11 cellular contexts compared by ENCODE assay signal in the genomic region with DNA sequence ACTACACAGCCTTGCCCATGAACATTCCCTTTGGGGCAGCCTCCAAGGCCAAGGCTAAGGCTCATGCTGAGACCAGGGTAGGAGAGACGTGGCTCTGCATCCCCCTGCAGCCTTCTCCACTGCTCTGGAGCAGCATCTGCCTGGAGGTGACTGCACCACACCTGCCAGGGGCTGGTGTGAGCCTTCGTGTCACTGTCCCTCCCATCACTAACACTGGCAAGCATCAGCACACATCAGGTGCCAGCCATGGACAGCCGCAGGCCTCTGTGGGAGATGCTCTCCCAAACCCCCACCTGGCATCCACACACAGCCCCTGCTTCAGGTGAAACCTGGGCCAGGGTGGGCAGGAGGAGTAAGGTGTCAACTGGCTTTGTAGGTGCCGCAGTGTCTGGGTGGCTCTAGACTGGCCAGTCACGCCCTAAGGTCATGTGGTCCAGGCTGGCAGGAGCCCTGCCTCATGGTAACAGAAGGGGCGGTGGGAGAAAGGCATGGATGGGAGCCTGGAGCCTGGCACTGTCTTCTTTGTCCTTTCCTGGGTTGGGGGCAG. TPM values are rescaled to one million over a fixed set of nuclear protein-coding genes. Genes with fewer than 3 reads are reported as not detected.
DNase-seq lines count a peak whose midpoint lies in the region; ATAC-seq and TF ChIP-seq lines count a peak whose summit lies in the region.
"Had no signal": no experiment of that assay in that cellular context is flagged by ENCODE, and none has a peak within 500 bp of the region (broad histone marks: within the 10 kb centered on the region; RNA-seq: fewer than 3 reads in every experiment).

No MANE protein-coding gene starts in this region.

- H3K9me3 Mint-ChIP-seq in chondrocyte (ENCODE audit: low read depth), result no peaks in the 10 kb centered on the region
- no peaks in the 10 kb centered on the region for H3K9me3 Mint-ChIP-seq in stimulated activated effector memory CD8-positive, alpha-beta T cell treated with anti-CD3 and anti-CD28 coated beads, Interleukin-12 subunit alpha, Interleukin-12 subunit beta, amount 100 ng/mL, for 72 hours

- no peak overlapping the region for H3K4me3 Mint-ChIP-seq in chondrocyte (ENCODE audit: unreplicated experiment)
- no peak overlapping the region for H3K4me3 Mint-ChIP-seq in stimulated activated effector memory CD8-positive, alpha-beta T cell treated with anti-CD3 and anti-CD28 coated beads, Interleukin-12 subunit alpha, Interleukin-12 subunit beta, amount 100 ng/mL, for 72 hours

- peaks cover 3% of the 10 kb centered on the region for H3K36me3 Mint-ChIP-seq in chondrocyte (ENCODE audit: low read depth)
- H3K36me3 Mint-ChIP-seq in stimulated activated effector memory CD8-positive, alpha-beta T cell treated with anti-CD3 and anti-CD28 coated beads, Interleukin-12 subunit alpha, Interleukin-12 subunit beta, amount 100 ng/mL, for 72 hours, result peaks cover 20% of the 10 kb centered on the region

- peak overlapping the region in 1 of 2 donors; percentile 8 for H3K9ac ChIP-seq in mucosa of rectum (ENCODE audit: low read depth in 1 of 2, low read length in 2 of 2)

- peak overlapping the region; percentile 100 for H3K27ac Mint-ChIP-seq in chondrocyte (ENCODE audit: unreplicated experiment)
- peak overlapping the region; percentile 56 for H3K27ac Mint-ChIP-seq in stimulated activated effector memory CD8-positive, alpha-beta T cell treated with anti-CD3 and anti-CD28 coated beads, Interleukin-12 subunit alpha, Interleukin-12 subunit beta, amount 100 ng/mL, for 72 hours

- H3K4me3 ChIP-seq in mucosa of rectum (ENCODE audit: low read length in 2 of 2), result no peak overlapping the region

- H3K4me1 ChIP-seq in mucosa of rectum (ENCODE audit: control insufficient read depth in 2 of 2, insufficient read depth in 2 of 2, low read length in 2 of 2), result peaks cover 4 to 12% of the 10 kb centered on the region in 2 donors

- H3K4me1 Mint-ChIP-seq in chondrocyte (ENCODE audit: low read depth), result peaks cover 95% of the 10 kb centered on the region
- peaks cover 10% of the 10 kb centered on the region for H3K4me1 Mint-ChIP-seq in stimulated activated effector memory CD8-positive, alpha-beta T cell treated with anti-CD3 and anti-CD28 coated beads, Interleukin-12 subunit alpha, Interleukin-12 subunit beta, amount 100 ng/mL, for 72 hours

- H3K9me3 ChIP-seq in mucosa of rectum (ENCODE audit: control insufficient read depth in 2 of 2, low read length in 2 of 2), result no peaks in the 10 kb centered on the region

- DNase-seq in NCI-H69 (lab: John Stamatoyannopoulos, UW) (peak; percentile 47), chondrocyte (ENCODE audit: low spot score) (no peak), NCI-H526 (lab: John Stamatoyannopoulos, UW) (no peak), HCEC 1CT (no peak)
- no peak for DNase-seq in stimulated activated effector memory CD8-positive, alpha-beta T cell treated with anti-CD3 and anti-CD28 coated beads, Interleukin-12 subunit alpha, Interleukin-12 subunit beta, amount 100 ng/mL, for 72 hours (ENCODE audit: low spot score in 2 of 2)
- no peak for DNase-seq in activated naive CD4-positive, alpha-beta T cell treated with anti-CD3 and anti-CD28 coated beads, Interleukin-2, amount 50 U/mL, for 16 hours
- DNase-seq: activated CD4-positive, alpha-beta T cell treated with anti-CD3 and anti-CD28 coated beads for 4 hours; NCI-H1105; stimulated activated CD8-positive, alpha-beta memory T cell treated with anti-CD3 and anti-CD28 coated beads, Interleukin-4, amount 100 ng/mL, for 48 hours had no signal

- no peaks in the 10 kb centered on the region for H3K27me3 ChIP-seq in mucosa of rectum (ENCODE audit: control insufficient read depth in 2 of 2, insufficient read depth in 2 of 2, low read length in 2 of 2)

- no peak for ATAC-seq in stimulated activated effector memory CD8-positive, alpha-beta T cell treated with anti-CD3 and anti-CD28 coated beads, Interleukin-12 subunit alpha, Interleukin-12 subunit beta, amount 100 ng/mL, for 72 hours
- no peak for ATAC-seq in HG03135 (IDR thresholded peaks at IDR 0.05; ENCODE audit: unreplicated experiment)

- H3K36me3 ChIP-seq in mucosa of rectum (ENCODE audit: control insufficient read depth in 2 of 2, insufficient read depth in 2 of 2, low read length in 2 of 2), result peaks cover 0 to 4% of the 10 kb centered on the region in 2 donors

- H3K27me3 Mint-ChIP-seq in chondrocyte (ENCODE audit: low read depth), result no peaks in the 10 kb centered on the region

- TF ChIP-seq CTCF in chondrocyte (IDR thresholded peaks at IDR 0.05), result no peak

- H3K27ac ChIP-seq in mucosa of rectum (ENCODE audit: low read depth in 2 of 2, low read length in 2 of 2), result peak overlapping the region; percentile 45 to 74

RNA-seq across cellular contexts. Expression of a gene that starts 18.1 kb away (rescaled TPM):
- total RNA-seq in chondrocyte, result 243 to 296 TPM (median 282 TPM) in 3 replicates

RNA-seq across cellular contexts. Expression of a gene that starts 57.5 kb away (rescaled TPM):
- 13.0 to 25.0 TPM (median 20.8 TPM) in 3 replicates for total RNA-seq in chondrocyte
